In genomic region chr12:116551151-116551550, GRCh38 we compare ENCODE assay signal across 1 cellular context.
TF ChIP-seq lines count a peak whose summit lies in the region.

No MANE protein-coding gene starts in this region.

TF ChIP-seq in IMR-90, 13 proteins besides CTCF, POLR2A, EP300 and RAD21 (continued from another document):
- no peak for TF ChIP-seq USF2 (IDR thresholded peaks at IDR 0.05; ENCODE audit: low read depth, low read length)
- TF ChIP-seq MAFK (IDR thresholded peaks at IDR 0.05; ENCODE audit: low read depth, low read length), result no peak
- no peak for TF ChIP-seq MXI1 (IDR thresholded peaks at IDR 0.05; ENCODE audit: borderline replicate concordance, low read depth, low read length)
- TF ChIP-seq SMC3 (IDR thresholded peaks at IDR 0.05; ENCODE audit: low read depth, low read length), result no peak
TF ChIP-seq in IMR-90: peak in this region for 0.
